In the genomic region with DNA sequence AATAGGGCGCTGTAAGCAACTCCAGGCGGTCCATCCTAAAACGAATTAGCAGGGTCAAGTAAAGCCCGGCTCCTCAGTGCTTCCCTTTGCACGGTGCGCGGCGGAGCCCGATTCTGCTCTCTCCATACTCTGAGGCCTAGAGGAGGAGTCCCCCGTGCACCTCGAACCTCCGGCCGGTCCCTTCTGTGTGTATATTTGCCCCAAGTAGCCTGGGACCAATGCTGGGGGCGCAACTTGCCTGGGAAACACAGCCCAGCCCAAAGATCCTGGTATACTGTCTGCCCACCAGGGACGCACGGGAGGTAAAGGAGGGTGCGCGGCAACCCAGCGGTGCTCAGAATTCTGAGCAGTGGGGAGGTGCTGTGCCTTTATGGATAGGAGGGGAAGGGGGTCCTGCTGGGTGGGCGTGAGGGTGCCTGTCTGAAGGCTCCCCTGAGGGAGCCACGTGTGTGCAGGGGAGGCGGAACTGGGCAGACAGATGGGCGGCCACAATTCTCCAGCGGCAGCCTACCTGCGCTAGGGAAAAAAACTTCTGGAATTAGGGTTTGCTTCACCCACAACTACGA, we compare ENCODE assay signal across 11 cellular contexts. TPM values are rescaled to one million over a fixed set of nuclear protein-coding genes. Genes with fewer than 3 reads are reported as not detected.
A peak's percentile ranks its signal among the peaks of the same experiment; 100 is the strongest.
DNase-seq lines count a peak whose midpoint lies in the region; ATAC-seq and TF ChIP-seq lines count a peak whose summit lies in the region.
"Had no signal": no experiment of that assay in that cellular context is flagged by ENCODE, and none has a peak within 500 bp of the region (broad histone marks: within the 10 kb centered on the region; RNA-seq: fewer than 3 reads in every experiment).

No MANE protein-coding gene starts in this region.

- TF ChIP-seq CTCF in lower lobe of right lung (IDR thresholded peaks at IDR 0.05): no peak
- TF ChIP-seq CTCF in progenitor cell of endocrine pancreas (IDR thresholded peaks at IDR 0.05; ENCODE audit: unreplicated experiment): no peak
- TF ChIP-seq CTCF in tibial nerve (IDR thresholded peaks at IDR 0.05): no peak

- H3K4me3 ChIP-seq in BLaER1 (no peak overlapping the region), lower lobe of right lung (peak overlapping the region; percentile 47), tibial nerve (no peak overlapping the region)

- H3K4me1 Mint-ChIP-seq in T-helper 17 cell (peaks cover 24% of the 10 kb centered on the region), progenitor cell of endocrine pancreas (ENCODE audit: low read depth) (peaks cover 12% of the 10 kb centered on the region)

- peaks cover 46% of the 10 kb centered on the region for H3K27me3 Mint-ChIP-seq in T-helper 17 cell
- peaks cover 67% of the 10 kb centered on the region for H3K27me3 Mint-ChIP-seq in progenitor cell of endocrine pancreas

- H3K27ac ChIP-seq in BLaER1: no peak overlapping the region
- H3K27ac ChIP-seq in lower lobe of right lung: no peak overlapping the region
- H3K27ac ChIP-seq in tibial nerve: no peak overlapping the region
- H3K27ac ChIP-seq: right atrium auricular region had no signal

- WGBS in tibial nerve, 2 donors: 3 to 4% methylated on average over 26 of the region's 26 CpGs

- intact Hi-C loops in lower lobe of right lung (cut with DNase I): no loop called here

- no peaks in the 10 kb centered on the region for H3K36me3 ChIP-seq in BLaER1
- H3K36me3 ChIP-seq in lower lobe of right lung: no peaks in the 10 kb centered on the region
- H3K36me3 ChIP-seq in tibial nerve: no peaks in the 10 kb centered on the region
- H3K36me3 ChIP-seq: right atrium auricular region had no signal

- H3K4me1 ChIP-seq in BLaER1: peaks cover 17% of the 10 kb centered on the region
- H3K4me1 ChIP-seq in lower lobe of right lung: peaks cover 37% of the 10 kb centered on the region
- H3K4me1 ChIP-seq in tibial nerve: peaks cover 0 to 53% (median 22%) of the 10 kb centered on the region in 4 donors

- no peak for TF ChIP-seq EP300 in tibial nerve (IDR thresholded peaks at IDR 0.05)

- ATAC-seq in T-helper 17 cell: no peak
- no peak for ATAC-seq in lower lobe of right lung

- H3K27me3 ChIP-seq in BLaER1 (peaks cover 100% of the 10 kb centered on the region), lower lobe of right lung (ENCODE audit: low read depth) (peaks cover 88% of the 10 kb centered on the region), tibial nerve (peaks cover 0 to 69% of the 10 kb centered on the region in 2 donors)

- no peaks in the 10 kb centered on the region for H3K9me3 Mint-ChIP-seq in progenitor cell of endocrine pancreas (ENCODE audit: low read depth)

- peaks cover 84% of the 10 kb centered on the region for H4K20me1 ChIP-seq in BLaER1

- H3K27ac Mint-ChIP-seq in T-helper 17 cell: no peak overlapping the region
- no peak overlapping the region for H3K27ac Mint-ChIP-seq in progenitor cell of endocrine pancreas

- TF ChIP-seq POLR2A in tibial nerve (IDR thresholded peaks at IDR 0.05): no peak

- no peaks in the 10 kb centered on the region for H3K9me3 ChIP-seq in BLaER1
- H3K9me3 ChIP-seq in T-helper 17 cell (ENCODE audit: control insufficient read depth, low read length, poor library complexity, severe bottlenecking): no peaks in the 10 kb centered on the region
- no peaks in the 10 kb centered on the region for H3K9me3 ChIP-seq in lower lobe of right lung
- no peaks in the 10 kb centered on the region for H3K9me3 ChIP-seq in tibial nerve
- H3K9me3 ChIP-seq: right atrium auricular region had no signal

- no peak overlapping the region for H3K9ac ChIP-seq in BLaER1

- DNase-seq in ELR (ENCODE audit: low read depth) (peak; percentile 28), T-helper 17 cell (no peak), lower lobe of right lung (no peak), progenitor cell of endocrine pancreas (ENCODE audit: low spot score, unreplicated experiment) (no peak), HT-29 (ENCODE audit: low spot score) (no peak), tibial nerve (ENCODE audit: low spot score in 2 of 2) (no peak)
- DNase-seq in stimulated activated CD4-positive, alpha-beta T cell treated with anti-CD3 and anti-CD28 coated beads, Interleukin-2, amount 100 ng/mL, for 24 hours: no peak
- DNase-seq: aorta, kidney glomerular epithelial cell had no signal

- peak overlapping the region; percentile 64; the same call in 1 of the 2 replicates for H3K4me2 ChIP-seq in BLaER1

- H3K4me3 Mint-ChIP-seq in T-helper 17 cell (peak overlapping the region; percentile 87), progenitor cell of endocrine pancreas (ENCODE audit: low read depth) (no peak overlapping the region)

- peaks cover 10% of the 10 kb centered on the region for H3K36me3 Mint-ChIP-seq in T-helper 17 cell (ENCODE audit: low read depth)
- no peaks in the 10 kb centered on the region for H3K36me3 Mint-ChIP-seq in progenitor cell of endocrine pancreas (ENCODE audit: insufficient read depth)

RNA-seq across cellular contexts. Expression of a gene that starts 4.8 kb away (rescaled TPM):
- not detected for total RNA-seq in T-helper 17 cell
- 13.5 TPM for total RNA-seq in lower lobe of right lung
- total RNA-seq in progenitor cell of endocrine pancreas: 4.2 and 5.9 TPM in 2 replicates
- total RNA-seq in HT-29 (2014; rRNA removed; shearing (Covaris generic)): not detected in 2 replicates
- total RNA-seq in tibial nerve: 1 to 10 TPM in 3 of 4 donors, under 1 TPM in 1; 0.42 to 3.6 (median 2.6) TPM

RNA-seq across cellular contexts. Expression of a gene that starts 32.5 kb away (rescaled TPM):
- total RNA-seq in T-helper 17 cell (100 to 1,000 TPM in 1 of 2 donors, 1 to 10 TPM in 1; 3.5 to 113 TPM), lower lobe of right lung (2.8 TPM), progenitor cell of endocrine pancreas (5.8 and 7.7 TPM in 2 replicates), tibial nerve (1 to 10 TPM; 3.3 to 5.9 (median 4.7) TPM)
- total RNA-seq in HT-29 (2014; rRNA removed; shearing (Covaris generic)): not detected in 2 replicates

RNA-seq across cellular contexts. Expression of a gene that starts 41.5 kb away (rescaled TPM):
- 10 to 100 TPM in 1 of 2 donors, 1 to 10 TPM in 1; 2.8 to 54.7 TPM for total RNA-seq in T-helper 17 cell
- total RNA-seq in lower lobe of right lung: 9.3 TPM
- total RNA-seq in progenitor cell of endocrine pancreas: 32.0 and 34.5 TPM in 2 replicates
- total RNA-seq in HT-29 (2014; rRNA removed; shearing (Covaris generic)): 0.42 TPM in 1 of 2 replicates, not detected in the other
- 10 to 100 TPM; 11.4 to 29.1 (median 25.2) TPM for total RNA-seq in tibial nerve
